9 cellular contexts compared by ENCODE assay signal in genomic region chr6:149628865-149629544, GRCh38. TPM values are rescaled to one million over a fixed set of nuclear protein-coding genes. Genes with fewer than 3 reads are reported as not detected.
DNase-seq lines count a peak whose midpoint lies in the region; ATAC-seq, FAIRE-seq and TF ChIP-seq lines count a peak whose summit lies in the region.
"Had no signal": no experiment of that assay in that cellular context is flagged by ENCODE, and none has a peak within 500 bp of the region (broad histone marks: within the 10 kb centered on the region; RNA-seq: fewer than 3 reads in every experiment).

No MANE protein-coding gene starts in this region.

- H3K36me3 ChIP-seq in A673 (ENCODE audit: insufficient read depth, low read length, poor library complexity, severe bottlenecking), result no peaks in the 10 kb centered on the region

- POLR2A ChIA-PET in A673 (lab: Charles Lee; ENCODE audit: low non-redundant PET), result no interaction called here

- FAIRE-seq in GM18507 (lab: Jason Lieb, UNC), result peak; percentile 88

- H3K27ac ChIP-seq in A673 (ENCODE audit: low read depth, low read length, poor library complexity, severe bottlenecking), result no peak overlapping the region

- intact Hi-C loops in A673 (cut with micrococcal nuclease; ENCODE audit: unreplicated experiment), result no loop called here

- no peaks in the 10 kb centered on the region for H3K27me3 ChIP-seq in A673 (replicated peaks; ENCODE audit: insufficient read depth, low read depth, low read length, poor library complexity)

- DNase-seq in GM18507 (ENCODE audit: extremely low spot score, insufficient read length, low read depth) (no peak), epithelial cell of esophagus (ENCODE audit: low read depth) (peak; percentile 49), cerebellar cortex (ENCODE audit: low spot score) (no peak), NCI-H82 (lab: John Stamatoyannopoulos, UW) (no peak), A673 (ENCODE audit: low spot score) (no peak), DMS114 treated with DMSO at 0.1 percent for 48 hours (lab: John Stamatoyannopoulos, UW; ENCODE audit: unreplicated experiment) (no peak)
- DNase-seq: Right ventricle myocardium superior had no signal

- H3K4me1 ChIP-seq in A673 (ENCODE audit: insufficient read depth, low read length, poor library complexity, severe bottlenecking), result no peaks in the 10 kb centered on the region

- H3K9me3 ChIP-seq in A673 (ENCODE audit: low read depth, low read length, poor library complexity, severe bottlenecking), result no peaks in the 10 kb centered on the region

- BruUV-seq in A673 (replicated peaks; lab: Mats Ljungman, UMichigan), result no TSS peak

- H3K4me3 ChIP-seq in epithelial cell of esophagus (ENCODE audit: low read length) (no peak overlapping the region), A673 (ENCODE audit: low read depth, low read length, poor library complexity, severe bottlenecking) (no peak overlapping the region)

- TF ChIP-seq CTCF in epithelial cell of esophagus (IDR thresholded peaks at IDR 0.05; ENCODE audit: insufficient read depth, low read depth, low read length, missing control alignments) (no peak), A673 (conservative IDR thresholded peaks at IDR 0.05; ENCODE audit: low read depth, low read length) (no peak)

- ATAC-seq in GM21423 (IDR thresholded peaks at IDR 0.05; ENCODE audit: unreplicated experiment), result peak; percentile 80
- ATAC-seq in HG03354 (IDR thresholded peaks at IDR 0.05; ENCODE audit: poor library complexity, severe bottlenecking, unreplicated experiment), result peak; percentile 68

- CTCF ChIA-PET in A673 (lab: Charles Lee), result no interaction called here

RNA-seq across cellular contexts. Expression of gene KATNA1, which starts 19.5 kb away (rescaled TPM):
- 28.3 and 28.7 TPM in 2 replicates for total RNA-seq in A673 (2021)
